Comparison of ENCODE assay signal across 8 cellular contexts in genomic region chr4:3041192-3042142, GRCh38. TPM values are rescaled to one million over a fixed set of nuclear protein-coding genes. Genes with fewer than 3 reads are reported as not detected.
DNase-seq lines count a peak whose midpoint lies in the region; ATAC-seq, FAIRE-seq and TF ChIP-seq lines count a peak whose summit lies in the region.

No MANE protein-coding gene starts in this region.

- TF ChIP-seq EP300 in GM12878 (IDR thresholded peaks at IDR 0.05; ENCODE audit: borderline replicate concordance in 1 of 2, control insufficient read depth in 1 of 2, low read depth in 2 of 2, low read length in 2 of 2), result no peak

- peak overlapping the region; percentile 95 for H3K27ac ChIP-seq in GM12878 (ENCODE audit: control insufficient read depth, insufficient read depth)

- peak; percentile 75; the same call in 1 of the 2 replicates for TF ChIP-seq POLR2A in GM12878 (IDR thresholded peaks at IDR 0.05; ENCODE audit: low read depth, low read length)

- peaks cover 12% of the 10 kb centered on the region for H3K79me2 ChIP-seq in GM12878 (ENCODE audit: control insufficient read depth, insufficient read depth, low read length)

- POLR2A ChIA-PET in GM12878 (lab: Charles Lee), result interaction anchor here (0.9 to 2.8 kb wide), 7 partner anchors 9 to 42 kb away, joined by 3 to 14 read pairs (median 4); no protein-coding TSS in a partner anchor

- peak overlapping the region; percentile 98 for H3K4me2 ChIP-seq in GM12878 (ENCODE audit: control insufficient read depth, insufficient read depth)

- DNase-seq in CD1c-positive myeloid dendritic cell (ENCODE audit: extremely low spot score) (peak; percentile 90), H7 (peak; percentile 66), SW480 (ENCODE audit: low spot score) (peak; percentile 81), GM12878 (ENCODE audit: low read depth, low spot score) (no peak), left colon (peak; percentile 47 to 78), SHP77 (lab: John Stamatoyannopoulos, UW) (no peak)
- no peak for DNase-seq in stimulated activated effector memory CD8-positive, alpha-beta T cell treated with anti-CD3 and anti-CD28 coated beads, Interleukin-12 subunit alpha, Interleukin-12 subunit beta, amount 100 ng/mL, for 72 hours (ENCODE audit: low spot score in 2 of 2)

- FAIRE-seq in GM12878 (lab: Jason Lieb, UNC), result no peak

- H3K9me3 Mint-ChIP-seq in stimulated activated effector memory CD8-positive, alpha-beta T cell treated with anti-CD3 and anti-CD28 coated beads, Interleukin-12 subunit alpha, Interleukin-12 subunit beta, amount 100 ng/mL, for 72 hours, result no peaks in the 10 kb centered on the region

- BruUV-seq in GM12878 (replicated peaks; lab: Mats Ljungman, UMichigan), result no TSS peak

- peak overlapping the region; percentile 93 for H3K9ac ChIP-seq in GM12878 (ENCODE audit: control insufficient read depth, insufficient read depth, low read length)

- H3K4me1 Mint-ChIP-seq in stimulated activated effector memory CD8-positive, alpha-beta T cell treated with anti-CD3 and anti-CD28 coated beads, Interleukin-12 subunit alpha, Interleukin-12 subunit beta, amount 100 ng/mL, for 72 hours, result peaks cover 45% of the 10 kb centered on the region

- peak overlapping the region; percentile 83 for H3K27ac Mint-ChIP-seq in stimulated activated effector memory CD8-positive, alpha-beta T cell treated with anti-CD3 and anti-CD28 coated beads, Interleukin-12 subunit alpha, Interleukin-12 subunit beta, amount 100 ng/mL, for 72 hours

- H3K4me1 ChIP-seq in GM12878 (ENCODE audit: control insufficient read depth, insufficient read depth, low read length), result peaks cover 66% of the 10 kb centered on the region

- H3K9me3 ChIP-seq in GM12878 (replicated peaks; ENCODE audit: control insufficient read depth, insufficient read depth, low read length), result peaks cover 8% of the 10 kb centered on the region

- in situ Hi-C loops in GM12878 (cut with MboI), result no loop called here

- RAD21 ChIA-PET in GM12878 (lab: Charles Lee; ENCODE audit: unreplicated experiment), result interaction anchor here (0.8 to 2.6 kb wide), 5 partner anchors 33 to 79 kb away, joined by 3 to 8 read pairs (median 3); partner anchors contain the start of genes GRK4, HTT and NOP14

- H3K4me3 Mint-ChIP-seq in stimulated activated effector memory CD8-positive, alpha-beta T cell treated with anti-CD3 and anti-CD28 coated beads, Interleukin-12 subunit alpha, Interleukin-12 subunit beta, amount 100 ng/mL, for 72 hours, result peak overlapping the region; percentile 77

- TF ChIP-seq CTCF in GM12878 (IDR thresholded peaks at IDR 0.05 in 2 of 3, conservative IDR thresholded peaks at IDR 0.05 in 1 of 3; ENCODE audit: control insufficient read depth in 2 of 3, extremely low read depth in 1 of 3, insufficient read depth in 1 of 3, low read depth in 3 of 3, low read length in 3 of 3), result no peak

- WGBS in GM12878 (ENCODE audit: insufficient coverage, insufficient replicate concordance, low lambda C conversion rate, missing lambda C conversion rate), result 1% methylated on average over 54 of the region's 57 CpGs

- no peaks in the 10 kb centered on the region; the same call in 1 of the 2 replicates for H4K20me1 ChIP-seq in GM12878 (ENCODE audit: control insufficient read depth, insufficient read depth)

- ATAC-seq in GM12878, result peak; percentile 66
- ATAC-seq in left colon, result peak; percentile 83
- ATAC-seq in stimulated activated effector memory CD8-positive, alpha-beta T cell treated with anti-CD3 and anti-CD28 coated beads, Interleukin-12 subunit alpha, Interleukin-12 subunit beta, amount 100 ng/mL, for 72 hours, result peak; percentile 60
- no peak for ATAC-seq in HG02571 (IDR thresholded peaks at IDR 0.05; ENCODE audit: unreplicated experiment)

- H3K4me3 ChIP-seq in H7 (ENCODE audit: insufficient read depth, low read depth, low read length), result no peak overlapping the region
- H3K4me3 ChIP-seq in GM12878, result peak overlapping the region; percentile 85

- SMC1A ChIA-PET in GM12878 (lab: Charles Lee; ENCODE audit: uncharacterized antibody, unreplicated experiment), result interaction anchor here (1.0 to 1.9 kb wide), 4 partner anchors 37 to 369 kb away, joined by 3 to 4 read pairs (median 4); no protein-coding TSS in a partner anchor

- CTCF ChIA-PET in GM12878 (lab: Yijun Ruan, JAX), result interaction anchor here (0.6 to 2.1 kb wide), 8 partner anchors 12 to 78 kb away, joined by 3 to 7 read pairs (median 4); partner anchors contain the start of gene GRK4

- H3K36me3 ChIP-seq in H7 (replicated peaks; ENCODE audit: control insufficient read depth, insufficient read depth, low read length), result no peaks in the 10 kb centered on the region
- H3K36me3 ChIP-seq in GM12878 (ENCODE audit: control insufficient read depth in 2 of 2, insufficient read depth in 2 of 2, low read length in 1 of 2), result no peaks in the 10 kb centered on the region; a peak in 1 of 4 replicates

- H3K27me3 ChIP-seq in H7 (ENCODE audit: control insufficient read depth, insufficient read depth, low read length) (no peaks in the 10 kb centered on the region), GM12878 (replicated peaks in 1 of 2; ENCODE audit: control insufficient read depth in 2 of 2, insufficient read depth in 2 of 2, low read length in 1 of 2) (no peaks in the 10 kb centered on the region)

- no peak for TF ChIP-seq RAD21 in GM12878 (IDR thresholded peaks at IDR 0.05; ENCODE audit: insufficient read depth, low read depth, low read length)

- intact Hi-C loops in GM12878 (cut with micrococcal nuclease; ENCODE audit: unreplicated experiment) (loop anchor here (2.0 to 10.0 kb wide), 2 partner anchors 79 to 277 kb away; partner anchors contain the start of genes GRK4 and NOP14), left colon (cut with DNase I, micrococcal nuclease) (no loop called here)

- H2AFZ ChIP-seq in GM12878 (ENCODE audit: control insufficient read depth, low read depth, low read length), result peak overlapping the region; percentile 89

- H3K36me3 Mint-ChIP-seq in stimulated activated effector memory CD8-positive, alpha-beta T cell treated with anti-CD3 and anti-CD28 coated beads, Interleukin-12 subunit alpha, Interleukin-12 subunit beta, amount 100 ng/mL, for 72 hours, result peaks cover 5% of the 10 kb centered on the region

TF ChIP-seq in GM12878, 131 proteins besides CTCF, POLR2A, EP300 and RAD21 (continues in another document):
- TF ChIP-seq POLR2AphosphoS5 (IDR thresholded peaks at IDR 0.05; ENCODE audit: low read length), result peak; percentile 51; the same call in 1 of the 2 replicates
- no peak for TF ChIP-seq ZBTB33 (IDR thresholded peaks at IDR 0.05)
- TF ChIP-seq TCF7 (IDR thresholded peaks at IDR 0.05; ENCODE audit: borderline replicate concordance), result no peak
- no peak for TF ChIP-seq POLR2AphosphoS2 (IDR thresholded peaks at IDR 0.05; ENCODE audit: low read depth, low read length)

RNA-seq across cellular contexts. Expression of gene HTT-AS, which starts 32.9 kb away (rescaled TPM):
- total RNA-seq in H7 (2014; rRNA removed; shearing (Covaris generic)), result not detected in 2 replicates
- total RNA-seq in GM12878 (2013; cell fraction: nucleolus; rRNA removed), result not detected in 2 replicates
- total RNA-seq in GM12878 (2014; rRNA removed) (not detected in 2 replicates), GM12878 (2014; rRNA removed; fragmentation: Illumina TruSeq; extraction: Trizol) (not detected in 2 replicates), GM12878 (2021) (not detected in 2 replicates), left colon (not detected)
- polyA plus RNA-seq in GM12878 (2011; ENCODE audit: low read depth), result not detected
- polyA plus RNA-seq in GM12878 (2011; rRNA removed) (not detected in 2 replicates), GM12878 (2014; fragmentation: Illumina TruSeq; extraction: Trizol) (not detected in 2 replicates), GM12878 (2014; fragmentation: Nextera tagmentation; extraction: Ambion mirVana) (not detected), GM12878 (2014; rRNA removed) (not detected in 2 replicates), GM12878 (2016; fragmentation: Nextera tagmentation; extraction: Ambion mirVana) (not detected)
- polyA plus RNA-seq in GM12878 (2011; cell fraction: cytosol; rRNA removed), result not detected in 2 replicates
- polyA plus RNA-seq in GM12878 (2011; cell fraction: nucleus; rRNA removed), result not detected in 2 replicates
- polyA plus RNA-seq in GM12878 (2012), result not detected in 2 replicates
- not detected in 2 replicates for polyA minus RNA-seq in GM12878 (2011; rRNA and poly(A)+ RNA removed)
- not detected in 2 replicates for polyA minus RNA-seq in GM12878 (2011; cell fraction: cytosol; rRNA and poly(A)+ RNA removed)
- not detected in 2 replicates for polyA minus RNA-seq in GM12878 (2011; cell fraction: nucleus; rRNA and poly(A)+ RNA removed)

RNA-seq across cellular contexts. Expression of gene HTT, which starts 33.0 kb away (rescaled TPM):
- 24.4 and 31.5 TPM in 2 replicates for total RNA-seq in H7 (2014; rRNA removed; shearing (Covaris generic))
- 480 and 510 TPM in 2 replicates for total RNA-seq in GM12878 (2013; cell fraction: nucleolus; rRNA removed)
- total RNA-seq in GM12878 (2014; rRNA removed) (46.5 and 47.3 TPM in 2 replicates), GM12878 (2014; rRNA removed; fragmentation: Illumina TruSeq; extraction: Trizol) (61.4 and 62.0 TPM in 2 replicates), GM12878 (2021) (108 and 112 TPM in 2 replicates), left colon (10 to 100 TPM; 51.7 to 59.1 TPM)
- polyA plus RNA-seq in GM12878 (2011; ENCODE audit: low read depth), result 28.8 TPM
- polyA plus RNA-seq in GM12878 (2011; rRNA removed) (37.7 and 37.9 TPM in 2 replicates), GM12878 (2014; fragmentation: Illumina TruSeq; extraction: Trizol) (113 and 203 TPM in 2 replicates), GM12878 (2014; fragmentation: Nextera tagmentation; extraction: Ambion mirVana) (1 to 10 TPM; 3.3 to 3.6 TPM), GM12878 (2014; rRNA removed) (51.0 and 55.2 TPM in 2 replicates), GM12878 (2016; fragmentation: Nextera tagmentation; extraction: Ambion mirVana) (10 to 100 TPM; 19.4 to 39.2 TPM)
- polyA plus RNA-seq in GM12878 (2011; cell fraction: cytosol; rRNA removed), result 45.3 and 49.6 TPM in 2 replicates
- polyA plus RNA-seq in GM12878 (2011; cell fraction: nucleus; rRNA removed), result 117 and 129 TPM in 2 replicates
- 60.4 and 62.6 TPM in 2 replicates for polyA plus RNA-seq in GM12878 (2012)
- 206 and 215 TPM in 2 replicates for polyA minus RNA-seq in GM12878 (2011; rRNA and poly(A)+ RNA removed)
- polyA minus RNA-seq in GM12878 (2011; cell fraction: cytosol; rRNA and poly(A)+ RNA removed), result 62.9 and 84.7 TPM in 2 replicates
- polyA minus RNA-seq in GM12878 (2011; cell fraction: nucleus; rRNA and poly(A)+ RNA removed), result 129 and 214 TPM in 2 replicates

Comparison
In these comparisons a context has a peak if more than half of its experiments do, and no peak if none do; other contexts are left out.
1. DNase-seq: peak in CD1c-positive myeloid dendritic cell (single experiment), H7 (single experiment), SW480 (single experiment) and left colon (2 of 2); none in GM12878 (single experiment), stimulated activated effector memory CD8-positive, alpha-beta T cell treated with anti-CD3 and anti-CD28 coated beads, Interleukin-12 subunit alpha, Interleukin-12 subunit beta, amount 100 ng/mL, for 72 hours (0 of 2) and SHP77 (0 of 2).